8 cellular contexts compared by ENCODE assay signal in genomic region chr2:24365051-24365450, GRCh38. TPM values are rescaled to one million over a fixed set of nuclear protein-coding genes. Genes with fewer than 3 reads are reported as not detected.
DNase-seq lines count a peak whose midpoint lies in the region; ATAC-seq, FAIRE-seq and TF ChIP-seq lines count a peak whose summit lies in the region.

No MANE protein-coding gene starts in this region.

- H3K27me3 Mint-ChIP-seq in activated naive CD4-positive, alpha-beta T cell treated with anti-CD3 and anti-CD28 coated beads for 36 hours (ENCODE audit: low read depth) = no peaks in the 10 kb centered on the region

- DNase-seq in GM12891 (ENCODE audit: insufficient read length, low spot score) (no peak), NCI-H748 (lab: John Stamatoyannopoulos, UW; ENCODE audit: unreplicated experiment) (peak; percentile 92), fibroblast of pulmonary artery (ENCODE audit: low read depth) (peak; percentile 20), pulmonary artery endothelial cell (ENCODE audit: low read depth, low spot score) (peak; percentile 74), epidermal melanocyte (ENCODE audit: insufficient read length, low spot score) (no peak)
- no peak for DNase-seq in activated naive CD4-positive, alpha-beta T cell treated with anti-CD3 and anti-CD28 coated beads for 36 hours
- no peak for DNase-seq in stimulated activated CD8-positive, alpha-beta memory T cell treated with anti-CD3 and anti-CD28 coated beads, Interleukin-4, amount 100 ng/mL, for 48 hours

- intact Hi-C loops in activated naive CD4-positive, alpha-beta T cell treated with anti-CD3 and anti-CD28 coated beads for 36 hours (cut with micrococcal nuclease) = no loop called here

- no peaks in the 10 kb centered on the region for H3K36me3 Mint-ChIP-seq in activated naive CD4-positive, alpha-beta T cell treated with anti-CD3 and anti-CD28 coated beads for 36 hours (ENCODE audit: low read depth)

- peak; percentile 23 for FAIRE-seq in GM12891 (lab: Jason Lieb, UNC)

- no peak overlapping the region for H3K4me3 Mint-ChIP-seq in activated naive CD4-positive, alpha-beta T cell treated with anti-CD3 and anti-CD28 coated beads for 36 hours

- no peak overlapping the region for H3K27ac Mint-ChIP-seq in activated naive CD4-positive, alpha-beta T cell treated with anti-CD3 and anti-CD28 coated beads for 36 hours

- CTCF ChIA-PET in activated naive CD4-positive, alpha-beta T cell treated with anti-CD3 and anti-CD28 coated beads for 36 hours (lab: Charles Lee) = no interaction called here

- TF ChIP-seq CTCF in fibroblast of pulmonary artery (IDR thresholded peaks at IDR 0.05; ENCODE audit: low read length, missing control alignments) = no peak

- TF ChIP-seq POLR2A in GM12891 (IDR thresholded peaks at IDR 0.05; ENCODE audit: low read depth, low read length) = no peak
- TF ChIP-seq POLR2A in GM18505 (IDR thresholded peaks at IDR 0.05; ENCODE audit: borderline replicate concordance, extremely low read depth, insufficient read depth, insufficient read length) = no peak

- no peaks in the 10 kb centered on the region for H3K9me3 Mint-ChIP-seq in activated naive CD4-positive, alpha-beta T cell treated with anti-CD3 and anti-CD28 coated beads for 36 hours

- peaks cover 3% of the 10 kb centered on the region for H3K4me1 Mint-ChIP-seq in activated naive CD4-positive, alpha-beta T cell treated with anti-CD3 and anti-CD28 coated beads for 36 hours (ENCODE audit: low read depth)

- H3K4me3 ChIP-seq in fibroblast of pulmonary artery (replicated peaks; ENCODE audit: low read depth, low read length) = no peak overlapping the region

- ATAC-seq in GM18505 (IDR thresholded peaks at IDR 0.05; ENCODE audit: unreplicated experiment) = no peak

TF ChIP-seq in GM12891, 5 proteins besides CTCF, POLR2A, EP300 and RAD21:
- TF ChIP-seq TAF1 (IDR thresholded peaks at IDR 0.05; ENCODE audit: low read depth, low read length) = no peak
- no peak for TF ChIP-seq SPI1 (IDR thresholded peaks at IDR 0.05; ENCODE audit: low read depth, low read length)
- TF ChIP-seq PAX5 (IDR thresholded peaks at IDR 0.05; ENCODE audit: insufficient read depth, low read length, severe bottlenecking) = no peak
- TF ChIP-seq POLR2AphosphoS5 (IDR thresholded peaks at IDR 0.05; ENCODE audit: low read depth, low read length) = no peak
- no peak for TF ChIP-seq POU2F2 (IDR thresholded peaks at IDR 0.05; ENCODE audit: low read depth, low read length)

RNA-seq across cellular contexts. Expression of gene ITSN2, which starts 4.7 kb away (rescaled TPM):
- polyA plus RNA-seq in GM12891 (2012; ENCODE audit: low read depth, missing spikeins) = 26.9 TPM
- 47.9 and 58.4 TPM in 2 replicates for total RNA-seq in pulmonary artery endothelial cell
- total RNA-seq in activated naive CD4-positive, alpha-beta T cell treated with anti-CD3 and anti-CD28 coated beads for 36 hours = 10 to 100 TPM; 46.1 to 46.7 TPM

Comparison
In these comparisons a context has a peak if more than half of its experiments do, and no peak if none do; other contexts are left out.
1. DNase-seq: peak in NCI-H748 (single experiment), fibroblast of pulmonary artery (single experiment) and pulmonary artery endothelial cell (single experiment); none in GM12891 (single experiment), activated naive CD4-positive, alpha-beta T cell treated with anti-CD3 and anti-CD28 coated beads for 36 hours (single experiment), epidermal melanocyte (single experiment) and stimulated activated CD8-positive, alpha-beta memory T cell treated with anti-CD3 and anti-CD28 coated beads, Interleukin-4, amount 100 ng/mL, for 48 hours (single experiment).